In the genomic region with DNA sequence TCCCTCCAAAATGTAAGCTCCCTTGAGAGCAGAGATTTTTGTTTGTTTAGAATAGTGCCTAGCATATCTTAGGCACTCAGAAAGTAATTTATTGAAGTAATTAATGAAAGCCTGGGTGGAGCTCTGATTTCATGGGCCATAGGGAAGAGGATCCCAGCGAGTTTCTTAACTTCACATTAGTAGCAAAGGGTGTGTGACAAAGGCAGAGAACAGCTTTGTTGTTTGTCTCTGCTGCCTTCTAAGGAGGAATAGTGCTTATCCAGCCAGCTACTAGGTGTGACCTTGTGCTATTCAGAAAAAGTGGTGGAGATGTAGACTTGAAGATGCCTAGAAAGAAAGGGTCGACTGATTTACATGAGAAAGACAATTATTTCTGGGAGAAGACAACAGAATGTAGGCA, we compare ENCODE assay signal across 22 cellular contexts.
A peak's percentile ranks its signal among the peaks of the same experiment; 100 is the strongest.
DNase-seq lines count a peak whose midpoint lies in the region; ATAC-seq and TF ChIP-seq lines count a peak whose summit lies in the region.
"Had no signal": no experiment of that assay in that cellular context is flagged by ENCODE, and none has a peak within 500 bp of the region (broad histone marks: within the 10 kb centered on the region; RNA-seq: fewer than 3 reads in every experiment).

No MANE protein-coding gene starts in this region.

- peaks cover 33% of the 10 kb centered on the region for H3K4me1 Mint-ChIP-seq in T-helper 17 cell
- H3K4me1 Mint-ChIP-seq in type B pancreatic cell (ENCODE audit: unreplicated experiment), result peaks cover 18% of the 10 kb centered on the region
- peaks cover 15% of the 10 kb centered on the region for H3K4me1 Mint-ChIP-seq in activated T-helper 1 cell treated with anti-CD3 and anti-CD28 coated beads, Interleukin-12 subunit alpha, Interleukin-12 subunit beta, Interleukin-2, Interleukin-4 antibody, amounts not matched to agents 30 ng/mL and 10 ng/mL and 1 ng/mL, durations not matched to agents 14 hours and 24 hours and 36 hours (ENCODE audit: low read depth)

- H3K27ac Mint-ChIP-seq in T-helper 17 cell (peak overlapping the region; percentile 67), type B pancreatic cell (peak overlapping the region; percentile 71)
- H3K27ac Mint-ChIP-seq in activated T-helper 1 cell treated with anti-CD3 and anti-CD28 coated beads, Interleukin-12 subunit alpha, Interleukin-12 subunit beta, Interleukin-2, Interleukin-4 antibody, amounts not matched to agents 30 ng/mL and 10 ng/mL and 1 ng/mL, durations not matched to agents 14 hours and 24 hours and 36 hours, result no peak overlapping the region
- H3K27ac Mint-ChIP-seq: CD4-positive, alpha-beta T cell had no signal

- H3K4me3 ChIP-seq in heart right ventricle (no peak overlapping the region), hepatocyte (no peak overlapping the region), left lung (no peak overlapping the region)
- no peak overlapping the region for H3K4me3 ChIP-seq in effector memory CD4-positive, alpha-beta T cell (ENCODE audit: insufficient read depth, low read depth, low read length, poor library complexity, severe bottlenecking)
- H3K4me3 ChIP-seq: BLaER1 treated with 17β-estradiol and CSF1 and Interleukin-3, amounts not matched to agents 10 nM and 100 nM; GM23248; HAP-1; PC-9 had no signal

- ATAC-seq in heart right ventricle (no peak), left ventricle myocardium superior (no peak), T-helper 17 cell (no peak), left lung (no peak)

- H3K79me2 ChIP-seq in hepatocyte, result peaks cover 35% of the 10 kb centered on the region

- H3K4me1 ChIP-seq in heart right ventricle (peaks cover 6 to 94% (median 57%) of the 10 kb centered on the region in 9 donors), hepatocyte (ENCODE audit: insufficient read depth) (peaks cover 36% of the 10 kb centered on the region), left lung (peaks cover 8 to 47% of the 10 kb centered on the region in 2 donors)
- H3K4me1 ChIP-seq in effector memory CD4-positive, alpha-beta T cell (ENCODE audit: control insufficient read depth, insufficient read depth, low read length, poor library complexity, severe bottlenecking), result no peaks in the 10 kb centered on the region

- peak overlapping the region in 7 of 10 donors; percentile 7 to 52 (median 26) for H3K27ac ChIP-seq in heart right ventricle
- peak overlapping the region; percentile 55 for H3K27ac ChIP-seq in hepatocyte
- no peak overlapping the region for H3K27ac ChIP-seq in effector memory CD4-positive, alpha-beta T cell (ENCODE audit: insufficient read depth, low read length, poor library complexity, severe bottlenecking)
- H3K27ac ChIP-seq in left lung, result peak overlapping the region in 1 of 2 donors; percentile 5
- H3K27ac ChIP-seq: BLaER1 treated with 17β-estradiol and CSF1 and Interleukin-3, amounts not matched to agents 10 nM and 100 nM; GM23248; PC-9 had no signal

- H3K4me3 Mint-ChIP-seq in T-helper 17 cell (no peak overlapping the region), type B pancreatic cell (no peak overlapping the region)
- no peak overlapping the region for H3K4me3 Mint-ChIP-seq in activated T-helper 1 cell treated with anti-CD3 and anti-CD28 coated beads, Interleukin-12 subunit alpha, Interleukin-12 subunit beta, Interleukin-2, Interleukin-4 antibody, amounts not matched to agents 30 ng/mL and 10 ng/mL and 1 ng/mL, durations not matched to agents 14 hours and 24 hours and 36 hours
- H3K4me3 Mint-ChIP-seq: CD4-positive, alpha-beta T cell had no signal

- H3K27me3 Mint-ChIP-seq in T-helper 17 cell, result no peaks in the 10 kb centered on the region
- H3K27me3 Mint-ChIP-seq in type B pancreatic cell, result no peaks in the 10 kb centered on the region
- no peaks in the 10 kb centered on the region for H3K27me3 Mint-ChIP-seq in activated T-helper 1 cell treated with anti-CD3 and anti-CD28 coated beads, Interleukin-12 subunit alpha, Interleukin-12 subunit beta, Interleukin-2, Interleukin-4 antibody, amounts not matched to agents 30 ng/mL and 10 ng/mL and 1 ng/mL, durations not matched to agents 14 hours and 24 hours and 36 hours (ENCODE audit: insufficient read depth)
- H3K27me3 Mint-ChIP-seq: CD4-positive, alpha-beta T cell had no signal

- H3K36me3 Mint-ChIP-seq in T-helper 17 cell (ENCODE audit: low read depth) (peaks cover 12% of the 10 kb centered on the region), type B pancreatic cell (peaks cover 4% of the 10 kb centered on the region)
- H3K36me3 Mint-ChIP-seq in activated T-helper 1 cell treated with anti-CD3 and anti-CD28 coated beads, Interleukin-12 subunit alpha, Interleukin-12 subunit beta, Interleukin-2, Interleukin-4 antibody, amounts not matched to agents 30 ng/mL and 10 ng/mL and 1 ng/mL, durations not matched to agents 14 hours and 24 hours and 36 hours (ENCODE audit: low read depth), result peaks cover 9% of the 10 kb centered on the region

- no peaks in the 10 kb centered on the region for H4K20me1 ChIP-seq in hepatocyte (ENCODE audit: insufficient read depth, poor library complexity, severe bottlenecking)
- H4K20me1 ChIP-seq: BLaER1 treated with 17β-estradiol and CSF1 and Interleukin-3, amounts not matched to agents 10 nM and 100 nM had no signal

- peaks cover 6% of the 10 kb centered on the region for H3K9me3 Mint-ChIP-seq in type B pancreatic cell
- no peaks in the 10 kb centered on the region for H3K9me3 Mint-ChIP-seq in activated T-helper 1 cell treated with anti-CD3 and anti-CD28 coated beads, Interleukin-12 subunit alpha, Interleukin-12 subunit beta, Interleukin-2, Interleukin-4 antibody, amounts not matched to agents 30 ng/mL and 10 ng/mL and 1 ng/mL, durations not matched to agents 14 hours and 24 hours and 36 hours
- H3K9me3 Mint-ChIP-seq: CD4-positive, alpha-beta T cell had no signal

- H2AFZ ChIP-seq in hepatocyte, result no peak overlapping the region
- H2AFZ ChIP-seq: GM23248, PC-9 had no signal

- DNase-seq in heart right ventricle (no peak), left ventricle myocardium superior (no peak), T-helper 17 cell (no peak), hepatocyte (ENCODE audit: low spot score) (no peak), type B pancreatic cell (ENCODE audit: extremely low spot score, unreplicated experiment) (no peak), left lung (no peak)
- DNase-seq in effector memory CD4-positive, alpha-beta T cell, result no peak
- no peak for DNase-seq in activated T-helper 1 cell treated with anti-CD3 and anti-CD28 coated beads, Interleukin-12 subunit alpha, Interleukin-12 subunit beta, Interleukin-2, Interleukin-4 antibody, amounts not matched to agents 30 ng/mL and 10 ng/mL and 1 ng/mL, durations not matched to agents 14 hours and 24 hours and 36 hours (ENCODE audit: low spot score)
- DNase-seq: AML-193; CD4-positive, alpha-beta T cell; GM23248; Karpas-422; NCI-H1092; NCI-H1417 treated with DMSO at 0.1 percent for 48 hours; NCI-H2081; NCI-H2171; NCI-H524; NCI-H82; PC-9; SHP77 had no signal

- H3K4me2 ChIP-seq in hepatocyte, result peak overlapping the region; percentile 44
- H3K4me2 ChIP-seq: BLaER1 treated with 17β-estradiol and CSF1 and Interleukin-3, amounts not matched to agents 10 nM and 100 nM; PC-9 had no signal

- H3K27me3 ChIP-seq in heart right ventricle, result no peaks in the 10 kb centered on the region
- no peaks in the 10 kb centered on the region for H3K27me3 ChIP-seq in hepatocyte
- no peaks in the 10 kb centered on the region for H3K27me3 ChIP-seq in effector memory CD4-positive, alpha-beta T cell (replicated peaks; ENCODE audit: control insufficient read depth, insufficient read depth, low read length, poor library complexity, severe bottlenecking)
- H3K27me3 ChIP-seq in left lung, result no peaks in the 10 kb centered on the region
- H3K27me3 ChIP-seq: BLaER1 treated with 17β-estradiol and CSF1 and Interleukin-3, amounts not matched to agents 10 nM and 100 nM had no signal

- no peaks in the 10 kb centered on the region for H3K9me2 ChIP-seq in hepatocyte (replicated peaks; ENCODE audit: insufficient read depth)

- H3K36me3 ChIP-seq in heart right ventricle (no peaks in the 10 kb centered on the region), hepatocyte (replicated peaks; ENCODE audit: insufficient read depth, low read depth) (no peaks in the 10 kb centered on the region), left lung (no peaks in the 10 kb centered on the region)
- no peaks in the 10 kb centered on the region for H3K36me3 ChIP-seq in effector memory CD4-positive, alpha-beta T cell (ENCODE audit: control insufficient read depth, insufficient read depth, low read length)
- H3K36me3 ChIP-seq: BLaER1 treated with 17β-estradiol and CSF1 and Interleukin-3, amounts not matched to agents 10 nM and 100 nM; HAP-1 had no signal

- no peaks in the 10 kb centered on the region for H3K9me3 ChIP-seq in heart right ventricle
- H3K9me3 ChIP-seq in T-helper 17 cell (ENCODE audit: control insufficient read depth, low read length, poor library complexity, severe bottlenecking), result no peaks in the 10 kb centered on the region
- no peaks in the 10 kb centered on the region for H3K9me3 ChIP-seq in hepatocyte (ENCODE audit: low read depth)
- no peaks in the 10 kb centered on the region for H3K9me3 ChIP-seq in effector memory CD4-positive, alpha-beta T cell (ENCODE audit: control insufficient read depth, low read length)
- H3K9me3 ChIP-seq in left lung, result no peaks in the 10 kb centered on the region
- H3K9me3 ChIP-seq: BLaER1 treated with 17β-estradiol and CSF1 and Interleukin-3, amounts not matched to agents 10 nM and 100 nM; HAP-1 had no signal

- TF ChIP-seq CTCF in heart right ventricle (IDR thresholded peaks at IDR 0.05) (no peak), hepatocyte (IDR thresholded peaks at IDR 0.05; ENCODE audit: poor library complexity) (no peak), type B pancreatic cell (conservative IDR thresholded peaks at IDR 0.05) (no peak), left lung (IDR thresholded peaks at IDR 0.05) (no peak)

- 71 to 92% methylated on average over 2 of the region's 2 CpGs for WGBS in heart right ventricle, 2 donors
- 74% methylated on average over 2 of the region's 2 CpGs for WGBS in hepatocyte (ENCODE audit: low lambda C conversion rate, missing lambda C conversion rate)

- intact Hi-C loops in heart right ventricle (cut with DNase I), result no loop called here
- intact Hi-C loops in left ventricle myocardium superior (cut with micrococcal nuclease), result no loop called here
- intact Hi-C loops in left lung (cut with DNase I), result no loop called here
- intact Hi-C loops in activated T-helper 1 cell treated with anti-CD3 and anti-CD28 coated beads, Interleukin-12 subunit alpha, Interleukin-12 subunit beta, Interleukin-2, Interleukin-4 antibody, amounts not matched to agents 30 ng/mL and 10 ng/mL and 1 ng/mL, durations not matched to agents 14 hours and 24 hours and 36 hours (cut with micrococcal nuclease), result no loop called here
